ENCODE assay signal across 1 cellular context in the genomic region with DNA sequence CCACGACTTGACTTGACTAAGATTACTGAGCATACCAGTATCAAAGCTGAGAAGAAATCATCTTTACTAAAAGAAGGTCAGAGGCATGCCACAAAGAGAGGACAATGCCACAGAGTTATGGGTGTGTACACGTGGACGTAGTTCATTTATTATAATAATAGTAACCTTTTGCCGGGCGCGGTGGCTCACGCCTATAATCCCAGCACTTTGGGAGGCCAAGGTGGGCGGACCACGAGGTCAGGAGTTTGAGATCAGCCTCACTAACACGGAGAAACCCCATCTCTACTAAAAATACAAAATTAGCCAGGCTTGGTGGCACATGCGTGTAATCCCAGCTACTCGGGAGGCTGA.
A peak's percentile ranks its signal among the peaks of the same experiment; 100 is the strongest.
TF ChIP-seq lines count a peak whose summit lies in the region.

No MANE protein-coding gene starts in this region.

TF ChIP-seq in SK-N-SH, 30 proteins besides CTCF, POLR2A, EP300 and RAD21:
- TF ChIP-seq, protein P1, sequence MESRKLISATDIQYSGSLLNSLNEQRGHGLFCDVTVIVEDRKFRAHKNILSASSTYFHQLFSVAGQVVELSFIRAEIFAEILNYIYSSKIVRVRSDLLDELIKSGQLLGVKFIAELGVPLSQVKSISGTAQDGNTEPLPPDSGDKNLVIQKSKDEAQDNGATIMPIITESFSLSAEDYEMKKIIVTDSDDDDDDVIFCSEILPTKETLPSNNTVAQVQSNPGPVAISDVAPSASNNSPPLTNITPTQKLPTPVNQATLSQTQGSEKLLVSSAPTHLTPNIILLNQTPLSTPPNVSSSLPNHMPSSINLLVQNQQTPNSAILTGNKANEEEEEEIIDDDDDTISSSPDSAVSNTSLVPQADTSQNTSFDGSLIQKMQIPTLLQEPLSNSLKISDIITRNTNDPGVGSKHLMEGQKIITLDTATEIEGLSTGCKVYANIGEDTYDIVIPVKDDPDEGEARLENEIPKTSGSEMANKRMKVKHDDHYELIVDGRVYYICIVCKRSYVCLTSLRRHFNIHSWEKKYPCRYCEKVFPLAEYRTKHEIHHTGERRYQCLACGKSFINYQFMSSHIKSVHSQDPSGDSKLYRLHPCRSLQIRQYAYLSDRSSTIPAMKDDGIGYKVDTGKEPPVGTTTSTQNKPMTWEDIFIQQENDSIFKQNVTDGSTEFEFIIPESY (IDR thresholded peaks at IDR 0.05; ENCODE audit: borderline replicate concordance, low read depth), result 0 out of 2 replicates have a peak, but pooled peaks have one; percentile 8
TF ChIP-seq in SK-N-SH: peak in this region for 1; not testable (repeated sequence) for 29.
